ENCODE assay signal across 11 cellular contexts in the genomic region with DNA sequence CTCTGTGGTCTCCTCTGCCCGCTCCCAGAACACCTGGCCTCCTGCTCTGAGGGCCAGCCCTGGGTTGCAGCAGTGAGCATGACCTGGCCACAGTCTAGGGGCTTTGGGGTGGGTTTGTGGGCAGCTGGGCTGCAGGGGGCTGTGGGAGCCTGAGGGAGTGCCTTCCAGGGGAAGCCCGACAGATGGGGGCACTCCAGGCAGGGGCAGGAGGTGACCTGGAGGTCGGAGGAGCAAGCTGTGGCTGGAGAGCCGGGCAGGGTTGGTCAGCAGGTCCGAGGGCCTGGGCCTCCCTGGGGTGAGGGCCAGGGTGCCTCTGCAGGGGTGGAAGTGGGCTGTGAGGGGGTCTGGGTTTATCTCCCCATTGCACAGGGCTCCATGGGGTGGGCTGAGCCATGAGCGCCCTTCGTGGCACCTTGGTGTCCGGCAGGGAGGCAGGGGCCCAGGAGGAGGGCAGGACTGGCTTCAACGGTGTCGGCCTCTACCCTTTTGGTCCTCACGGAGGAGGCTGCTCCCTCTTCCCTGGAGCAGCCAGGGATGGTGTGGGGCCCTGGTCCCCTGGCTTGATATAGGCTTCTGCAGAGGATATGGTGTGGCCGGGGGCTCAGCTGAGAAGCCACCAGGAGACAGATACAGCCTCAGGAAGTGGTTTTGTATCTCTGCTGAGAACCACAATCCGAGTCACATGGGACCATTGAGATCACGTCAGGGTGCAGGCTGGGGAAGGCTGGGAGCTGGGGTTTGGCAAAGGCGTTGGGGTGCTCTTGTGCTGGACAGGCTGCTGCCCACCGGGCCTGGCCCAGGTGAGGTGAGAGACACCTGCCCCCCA. TPM values are rescaled to one million over a fixed set of nuclear protein-coding genes. Genes with fewer than 3 reads are reported as not detected.
A peak's percentile ranks its signal among the peaks of the same experiment; 100 is the strongest.
DNase-seq lines count a peak whose midpoint lies in the region; ATAC-seq, FAIRE-seq and TF ChIP-seq lines count a peak whose summit lies in the region.
"Had no signal": no experiment of that assay in that cellular context is flagged by ENCODE, and none has a peak within 500 bp of the region (broad histone marks: within the 10 kb centered on the region; RNA-seq: fewer than 3 reads in every experiment).

No MANE protein-coding gene starts in this region.

- no peak for TF ChIP-seq POLR2A in spleen (IDR thresholded peaks at IDR 0.05)
- TF ChIP-seq POLR2A in gastroesophageal sphincter (IDR thresholded peaks at IDR 0.05): no peak

- no peak for FAIRE-seq in urothelium cell line (lab: Jason Lieb, UNC)
- FAIRE-seq: colon had no signal

- H3K36me3 ChIP-seq in spleen: no peaks in the 10 kb centered on the region
- H3K36me3 ChIP-seq in gastroesophageal sphincter: no peaks in the 10 kb centered on the region

- H3K4me3 ChIP-seq in spleen (peak overlapping the region in 1 of 8 donors; percentile 30), gastroesophageal sphincter (no peak overlapping the region)

- H3K9me3 ChIP-seq in spleen (no peaks in the 10 kb centered on the region), gastroesophageal sphincter (no peaks in the 10 kb centered on the region)

- ATAC-seq in GM18867 (IDR thresholded peaks at IDR 0.05; ENCODE audit: unreplicated experiment): peak; percentile 42
- ATAC-seq in gastroesophageal sphincter: no peak

- H3K4me1 ChIP-seq in spleen (peaks cover 13 to 61% (median 42%) of the 10 kb centered on the region in 6 donors), gastroesophageal sphincter (no peaks in the 10 kb centered on the region)

- intact Hi-C loops in spleen (cut with DNase I; ENCODE audit: low total_unique reads): no loop called here

- no peak overlapping the region for H3K27ac ChIP-seq in spleen
- no peak overlapping the region for H3K27ac ChIP-seq in gastroesophageal sphincter

- 49 to 58% (median 58%) methylated on average over 13 to 16 of the region's 16 CpGs for WGBS in spleen, 5 donors
- WGBS in gastroesophageal sphincter (ENCODE audit: low coverage in 1 of 2), 2 donors: 82% methylated on average over 3 of the region's 16 CpGs; no CpG with 5 or more reads in 1 of the 2 donors

- no peak for TF ChIP-seq CTCF in spleen (IDR thresholded peaks at IDR 0.05 in 8 of 11, conservative IDR thresholded peaks at IDR 0.05 in 3 of 11)
- TF ChIP-seq CTCF in gastroesophageal sphincter (IDR thresholded peaks at IDR 0.05): no peak

- DNase-seq in OCI-M1 (lab: John Stamatoyannopoulos, UW) (peak; percentile 87), spleen (peak; percentile 84), putamen (ENCODE audit: low spot score) (no peak), DMS53 (lab: John Stamatoyannopoulos, UW) (no peak), urothelium cell line (ENCODE audit: low spot score) (no peak)
- peak; percentile 25 for DNase-seq in activated gamma-delta T cell treated with anti-CD3 and anti-CD28 coated beads, Interleukin-2, amount 50 U/mL, for 16 hours (ENCODE audit: low read depth)

- TF ChIP-seq EP300 in gastroesophageal sphincter (IDR thresholded peaks at IDR 0.05): no peak

- H3K27me3 ChIP-seq in spleen (replicated peaks in 1 of 7) (no peaks in the 10 kb centered on the region), gastroesophageal sphincter (peaks cover 38% of the 10 kb centered on the region)

RNA-seq across cellular contexts. Expression of a gene that starts 22.3 kb away (rescaled TPM):
- 10 to 100 TPM; 10.9 to 21.6 (median 18.3) TPM for total RNA-seq in spleen
- 1 to 10 TPM; 3.3 to 6.5 (median 3.6) TPM for polyA plus RNA-seq in spleen
- total RNA-seq in gastroesophageal sphincter: 10 to 100 TPM in 1 of 4 donors, 1 to 10 TPM in 3; 2.6 to 12.7 (median 4.9) TPM
- total RNA-seq: HT1080 had no signal

RNA-seq across cellular contexts. Expression of a gene that starts 22.8 kb away (rescaled TPM):
- under 1 TPM in 3 of 7 donors, not detected in 4; 0.10 to 0.16 (median 0.15) TPM for total RNA-seq in spleen
- under 1 TPM; 0.02 to 0.28 (median 0.19) TPM for polyA plus RNA-seq in spleen
- total RNA-seq in gastroesophageal sphincter: not detected
- total RNA-seq: T-helper 1 cell treated with Interleukin-12 subunit alpha and Interleukin-12 subunit beta and Interleukin-4 antibody, amounts not matched to agents 30 ng/mL and 1 ng/mL, for 36 hours had no signal

Comparison
In these comparisons a context has a peak if more than half of its experiments do, and no peak if none do; other contexts are left out.
1. DNase-seq: peak in OCI-M1 (single experiment), activated gamma-delta T cell treated with anti-CD3 and anti-CD28 coated beads, Interleukin-2, amount 50 U/mL, for 16 hours (single experiment) and spleen (single experiment); none in putamen (single experiment), DMS53 (single experiment) and urothelium cell line (single experiment).